Comparison of ENCODE assay signal across 9 cellular contexts in the genomic region with DNA sequence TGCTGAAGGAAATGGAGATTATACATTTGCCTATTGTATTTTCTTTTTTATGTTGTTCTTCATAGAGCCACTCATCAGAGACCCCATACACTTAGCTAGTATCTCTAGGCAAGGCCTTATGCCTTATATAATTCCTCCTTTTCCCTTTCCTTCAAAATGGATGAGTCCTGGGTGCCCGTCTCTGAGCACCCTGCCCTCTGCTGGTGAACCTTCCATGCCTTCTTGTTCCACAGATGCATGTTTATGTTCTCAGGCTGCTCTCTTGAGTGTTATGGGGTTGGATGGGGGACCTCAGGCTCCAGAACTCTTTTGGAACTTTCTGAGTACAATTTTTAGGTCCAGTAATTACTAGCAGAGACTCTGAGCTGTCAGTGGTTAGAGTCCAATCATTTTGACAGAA.
DNase-seq lines count a peak whose midpoint lies in the region; ATAC-seq and TF ChIP-seq lines count a peak whose summit lies in the region.
"Had no signal": no experiment of that assay in that cellular context is flagged by ENCODE, and none has a peak within 500 bp of the region (broad histone marks: within the 10 kb centered on the region; RNA-seq: fewer than 3 reads in every experiment).

No MANE protein-coding gene starts in this region.

- TF ChIP-seq POLR2A in testis (IDR thresholded peaks at IDR 0.05) = no peak

- peaks cover 2% of the 10 kb centered on the region for H3K27me3 Mint-ChIP-seq in neural progenitor cell (ENCODE audit: insufficient read depth, low read depth)

- H3K27me3 ChIP-seq in mammary epithelial cell (ENCODE audit: insufficient read depth, low read length) (no peaks in the 10 kb centered on the region), neural progenitor cell (no peaks in the 10 kb centered on the region), testis (no peaks in the 10 kb centered on the region)

- 93% methylated on average over 1 of the region's 1 CpG for WGBS in mammary epithelial cell (ENCODE audit: low coverage, missing lambda C conversion rate)
- 70 to 89% methylated on average over 1 of the region's 1 CpG for WGBS in testis, 2 donors

- no peaks in the 10 kb centered on the region for H3K36me3 Mint-ChIP-seq in neural progenitor cell

- H3K79me2 ChIP-seq in mammary epithelial cell (ENCODE audit: insufficient read depth, low read length) (no peaks in the 10 kb centered on the region), neural progenitor cell (ENCODE audit: low read depth) (no peaks in the 10 kb centered on the region)

- DNase-seq in Daoy (ENCODE audit: low read depth) = peak; percentile 32
- peak; percentile 20 for DNase-seq in mammary epithelial cell
- peak; percentile 11 for DNase-seq in neural progenitor cell (ENCODE audit: low spot score)
- DNase-seq in testis = no peak
- no peak for DNase-seq in central memory CD4-positive, alpha-beta T cell
- DNase-seq in stimulated activated CD4-positive, alpha-beta T cell treated with anti-CD3 and anti-CD28 coated beads, Interleukin-1b, Interleukin-23, amount 100 ng/mL, for 48 hours = no peak
- DNase-seq: posterior cingulate gyrus had no signal

- no peaks in the 10 kb centered on the region for H3K9me3 Mint-ChIP-seq in neural progenitor cell

- H3K9me3 ChIP-seq in mammary epithelial cell (replicated peaks; ENCODE audit: insufficient read depth, low read length) = no peaks in the 10 kb centered on the region
- no peaks in the 10 kb centered on the region for H3K9me3 ChIP-seq in neural progenitor cell (ENCODE audit: low read depth)
- H3K9me3 ChIP-seq in testis = no peaks in the 10 kb centered on the region

- no peak overlapping the region for H2AFZ ChIP-seq in mammary epithelial cell (ENCODE audit: low read depth, low read length)
- no peak overlapping the region for H2AFZ ChIP-seq in neural progenitor cell (replicated peaks)

- H3K4me2 ChIP-seq in mammary epithelial cell (ENCODE audit: insufficient read depth, low read depth, low read length) = no peak overlapping the region
- no peak overlapping the region for H3K4me2 ChIP-seq in neural progenitor cell

- CTCF ChIA-PET in mammary epithelial cell (lab: Charles Lee; ENCODE audit: low non-redundant PET) = interaction anchor here (0.6 to 1.0 kb wide), 2 partner anchors 66 to 79 kb away, joined by 4 to 7 read pairs; no protein-coding TSS in a partner anchor

- peak; percentile 25; the same call in 1 of the 2 replicates for TF ChIP-seq CTCF in LNCAP (IDR thresholded peaks at IDR 0.05)
- TF ChIP-seq CTCF in mammary epithelial cell (conservative IDR thresholded peaks at IDR 0.05 in 1 of 2, IDR thresholded peaks at IDR 0.05 in 1 of 2; ENCODE audit: extremely low read depth in 1 of 2, insufficient read depth in 1 of 2, low read depth in 1 of 2, low read length in 2 of 2) = peak; percentile 42 to 64
- peak; percentile 45 for TF ChIP-seq CTCF in neural progenitor cell (IDR thresholded peaks at IDR 0.05)
- TF ChIP-seq CTCF in testis (IDR thresholded peaks at IDR 0.05) = peak in 1 of 3 experiments; percentile 13

- ATAC-seq in HG03432 (IDR thresholded peaks at IDR 0.05; ENCODE audit: unreplicated experiment) = no peak

- H3K4me1 ChIP-seq in mammary epithelial cell (ENCODE audit: insufficient read depth, low read length) = no peaks in the 10 kb centered on the region
- H3K4me1 ChIP-seq in neural progenitor cell = peaks cover 12% of the 10 kb centered on the region
- H3K4me1 ChIP-seq in testis = no peaks in the 10 kb centered on the region

- H3K36me3 ChIP-seq in mammary epithelial cell (ENCODE audit: insufficient read depth, low read length) = no peaks in the 10 kb centered on the region
- H3K36me3 ChIP-seq in neural progenitor cell = no peaks in the 10 kb centered on the region
- H3K36me3 ChIP-seq in testis (ENCODE audit: low read depth, missing control alignments) = no peaks in the 10 kb centered on the region

- H3K27ac ChIP-seq in mammary epithelial cell (ENCODE audit: insufficient read depth, low read depth, low read length) (no peak overlapping the region), neural progenitor cell (no peak overlapping the region), testis (no peak overlapping the region)

- H3K9ac ChIP-seq in mammary epithelial cell (ENCODE audit: insufficient read depth, low read length) = no peak overlapping the region
- H3K9ac ChIP-seq in neural progenitor cell = no peak overlapping the region

- H3K4me1 Mint-ChIP-seq in neural progenitor cell = peaks cover 29% of the 10 kb centered on the region

- H3K4me3 ChIP-seq in mammary epithelial cell (replicated peaks in 1 of 3; ENCODE audit: insufficient read depth in 1 of 3, low read depth in 2 of 3, low read length in 3 of 3) (no peak overlapping the region), neural progenitor cell (no peak overlapping the region), testis (no peak overlapping the region)

- no peak overlapping the region for H3K27ac Mint-ChIP-seq in neural progenitor cell

- H3F3A ChIP-seq in neural progenitor cell (ENCODE audit: low read depth) = no peaks in the 10 kb centered on the region

- H3K4me3 Mint-ChIP-seq in neural progenitor cell = no peak overlapping the region

- BruUV-seq in mammary epithelial cell (replicated peaks; lab: Mats Ljungman, UMichigan) = no TSS peak

- H4K20me1 ChIP-seq in mammary epithelial cell (ENCODE audit: insufficient read depth, low read length) (no peaks in the 10 kb centered on the region), neural progenitor cell (ENCODE audit: low read depth) (no peaks in the 10 kb centered on the region)

- in situ Hi-C loops in mammary epithelial cell (cut with MboI; ENCODE audit: low sequenced_read_pairs in 2 of 2) = no loop called here

- dilution Hi-C loops in mammary epithelial cell (cut with HindIII; ENCODE audit: low sequenced_read_pairs) = no loop called here

- intact Hi-C loops in mammary epithelial cell (cut with micrococcal nuclease) (loop anchor here (1.0 to 5.0 kb wide), 3 partner anchors 79 to 161 kb away; no protein-coding TSS in a partner anchor), testis (cut with DNase I; ENCODE audit: low total_unique reads) (no loop called here)

Comparison
In these comparisons a context has a peak if more than half of its experiments do, and no peak if none do; other contexts are left out.
1. DNase-seq: peak in Daoy (single experiment), mammary epithelial cell (single experiment) and neural progenitor cell (single experiment); none in testis (single experiment), central memory CD4-positive, alpha-beta T cell (single experiment) and stimulated activated CD4-positive, alpha-beta T cell treated with anti-CD3 and anti-CD28 coated beads, Interleukin-1b, Interleukin-23, amount 100 ng/mL, for 48 hours (single experiment).